8 cellular contexts compared by ENCODE assay signal in genomic region chr15:72319360-72319984, GRCh38. TPM values are rescaled to one million over a fixed set of nuclear protein-coding genes. Genes with fewer than 3 reads are reported as not detected.
DNase-seq lines count a peak whose midpoint lies in the region; ATAC-seq and TF ChIP-seq lines count a peak whose summit lies in the region.

No MANE protein-coding gene starts in this region.

- no peaks in the 10 kb centered on the region for H3K36me3 ChIP-seq in lower lobe of right lung

- H3K4me3 Mint-ChIP-seq in dendritic cell treated with granulocyte-macrophage colony-stimulating factor and Interleukin-4, amounts not matched to agents 40 ng/mL and 50 ng/mL, for 4 days = peak overlapping the region; percentile 18

- H3K4me3 ChIP-seq in lower lobe of right lung = peak overlapping the region; percentile 61

- peaks cover 21% of the 10 kb centered on the region for H3K36me3 Mint-ChIP-seq in dendritic cell treated with granulocyte-macrophage colony-stimulating factor and Interleukin-4, amounts not matched to agents 40 ng/mL and 50 ng/mL, for 4 days (ENCODE audit: low read depth)

- intact Hi-C loops in dendritic cell treated with granulocyte-macrophage colony-stimulating factor and Interleukin-4, amounts not matched to agents 40 ng/mL and 50 ng/mL, for 4 days (cut with micrococcal nuclease) = loop anchor here (10.0 kb wide), 1 partner anchor 265 kb away; no protein-coding TSS in a partner anchor
- intact Hi-C loops in lower lobe of right lung (cut with DNase I) = no loop called here

- DNase-seq in HK-2 (ENCODE audit: unreplicated experiment) (peak; percentile 69), lower lobe of right lung (peak; percentile 84), SKM-1 treated with dmso at 0.1 percent for 144 hours (lab: John Stamatoyannopoulos, UW; ENCODE audit: unreplicated experiment) (no peak)
- DNase-seq in activated CD4-positive, alpha-beta T cell treated with anti-CD3 and anti-CD28 coated beads for 1 hour = peak; percentile 9
- DNase-seq in stimulated activated CD8-positive, alpha-beta memory T cell treated with anti-CD3 and anti-CD28 coated beads, Interleukin-4, amount 100 ng/mL, for 48 hours = peak; percentile 67

- no peaks in the 10 kb centered on the region for H3K27me3 ChIP-seq in lower lobe of right lung (ENCODE audit: low read depth)

- peaks cover 6% of the 10 kb centered on the region for H3K9me3 Mint-ChIP-seq in dendritic cell treated with granulocyte-macrophage colony-stimulating factor and Interleukin-4, amounts not matched to agents 40 ng/mL and 50 ng/mL, for 4 days

- no peaks in the 10 kb centered on the region for H3K9me3 ChIP-seq in lower lobe of right lung

- peaks cover 16% of the 10 kb centered on the region for H3K27me3 Mint-ChIP-seq in dendritic cell treated with granulocyte-macrophage colony-stimulating factor and Interleukin-4, amounts not matched to agents 40 ng/mL and 50 ng/mL, for 4 days

- no peak overlapping the region for H3K27ac ChIP-seq in lower lobe of right lung

- H3K27ac Mint-ChIP-seq in dendritic cell treated with granulocyte-macrophage colony-stimulating factor and Interleukin-4, amounts not matched to agents 40 ng/mL and 50 ng/mL, for 4 days = peak overlapping the region; percentile 1

- H3K4me1 Mint-ChIP-seq in dendritic cell treated with granulocyte-macrophage colony-stimulating factor and Interleukin-4, amounts not matched to agents 40 ng/mL and 50 ng/mL, for 4 days (ENCODE audit: low read depth) = peaks cover 34% of the 10 kb centered on the region

- H3K4me1 ChIP-seq in lower lobe of right lung = peaks cover 12% of the 10 kb centered on the region

- TF ChIP-seq CTCF in lower lobe of right lung (IDR thresholded peaks at IDR 0.05) = no peak

- ATAC-seq in GM18867 (IDR thresholded peaks at IDR 0.05; ENCODE audit: unreplicated experiment) = peak; percentile 12
- ATAC-seq in lower lobe of right lung = peak; percentile 94 to 95
- no peak for ATAC-seq in GM19467 (IDR thresholded peaks at IDR 0.05; ENCODE audit: unreplicated experiment)

RNA-seq across cellular contexts. Expression of gene CELF6, which starts 0.5 kb away (rescaled TPM):
- total RNA-seq in lower lobe of right lung = 5.7 TPM

RNA-seq across cellular contexts. Expression of gene PARP6, which starts 47.1 kb away (rescaled TPM):
- total RNA-seq in lower lobe of right lung = 72.2 TPM

RNA-seq across cellular contexts. Expression of gene HEXA, which starts 56.3 kb away (rescaled TPM):
- 219 TPM for total RNA-seq in lower lobe of right lung
